In the genomic region with DNA sequence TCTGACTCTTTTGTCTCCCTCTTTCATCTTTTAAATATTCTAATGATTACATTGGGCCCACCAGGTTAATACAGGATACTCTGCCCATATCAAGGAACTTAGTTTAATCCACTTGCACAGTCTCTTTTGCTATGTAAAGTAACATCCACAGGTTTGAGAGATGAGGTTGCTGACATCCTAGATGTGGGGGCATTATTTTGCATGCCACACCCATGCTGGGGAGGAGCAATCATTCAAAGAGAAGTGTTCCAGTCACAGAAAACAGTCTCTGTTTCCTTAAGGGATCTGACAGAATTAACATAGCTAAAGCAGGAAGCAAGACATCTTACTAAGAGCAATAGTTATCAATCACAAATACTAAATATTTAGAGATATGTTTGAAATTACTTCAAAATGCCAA, we compare ENCODE assay signal across 16 cellular contexts. TPM values are rescaled to one million over a fixed set of nuclear protein-coding genes. Genes with fewer than 3 reads are reported as not detected.
A peak's percentile ranks its signal among the peaks of the same experiment; 100 is the strongest.
DNase-seq lines count a peak whose midpoint lies in the region; ATAC-seq and TF ChIP-seq lines count a peak whose summit lies in the region.
"Had no signal": no experiment of that assay in that cellular context is flagged by ENCODE, and none has a peak within 500 bp of the region (broad histone marks: within the 10 kb centered on the region; RNA-seq: fewer than 3 reads in every experiment).

No MANE protein-coding gene starts in this region.

- H3K27me3 ChIP-seq in KMS-11 (ENCODE audit: insufficient read depth, low read depth) = no peaks in the 10 kb centered on the region
- no peaks in the 10 kb centered on the region for H3K27me3 ChIP-seq in SU-DHL-6 (ENCODE audit: low read length)
- H3K27me3 ChIP-seq: BLaER1 had no signal

- H3K79me2 ChIP-seq in KMS-11 (ENCODE audit: insufficient read depth, low read depth) (no peaks in the 10 kb centered on the region), SU-DHL-6 (ENCODE audit: insufficient read depth, low read length) (no peaks in the 10 kb centered on the region)

- no peaks in the 10 kb centered on the region for H3K9me2 ChIP-seq in SU-DHL-6 (replicated peaks; ENCODE audit: insufficient read depth, low read length)

- no peak for TF ChIP-seq CTCF in KMS-11 (conservative IDR thresholded peaks at IDR 0.05; ENCODE audit: low read depth, low read length)
- no peak for TF ChIP-seq CTCF in SU-DHL-6 (IDR thresholded peaks at IDR 0.05; ENCODE audit: insufficient read depth, low read length, poor library complexity, severe bottlenecking)

- H3F3A ChIP-seq in SU-DHL-6 (ENCODE audit: insufficient read depth) = no peaks in the 10 kb centered on the region

- TF ChIP-seq POLR2A in GM18505 (IDR thresholded peaks at IDR 0.05; ENCODE audit: borderline replicate concordance, extremely low read depth, insufficient read depth, insufficient read length) = no peak

- no peaks in the 10 kb centered on the region for H3K36me3 ChIP-seq in KMS-11 (ENCODE audit: insufficient read depth)
- H3K36me3 ChIP-seq in SU-DHL-6 (ENCODE audit: low read length) = no peaks in the 10 kb centered on the region
- H3K36me3 ChIP-seq: BLaER1 had no signal

- H4K20me1 ChIP-seq in KMS-11 (ENCODE audit: insufficient read depth) = no peaks in the 10 kb centered on the region
- no peaks in the 10 kb centered on the region for H4K20me1 ChIP-seq in SU-DHL-6 (ENCODE audit: low read depth, low read length)
- H4K20me1 ChIP-seq: BLaER1 had no signal

- H2AFZ ChIP-seq in KMS-11 (ENCODE audit: low read depth) (peak overlapping the region; percentile 77), SU-DHL-6 (ENCODE audit: low read depth, low read length, severe bottlenecking) (peak overlapping the region; percentile 34)

- peaks cover 24% of the 10 kb centered on the region for H3K4me1 ChIP-seq in KMS-11 (ENCODE audit: low read depth, poor library complexity, severe bottlenecking)
- H3K4me1 ChIP-seq: BLaER1 had no signal

- H3K4me3 ChIP-seq in KMS-11 (IDR thresholded peaks at IDR 0.05; ENCODE audit: insufficient read depth, low read depth, low read length) (no peak overlapping the region), SU-DHL-6 (ENCODE audit: insufficient read depth, low read length, poor library complexity, severe bottlenecking) (no peak overlapping the region)
- H3K4me3 ChIP-seq: BLaER1, GM12878 had no signal

- H3K9me3 ChIP-seq in SU-DHL-6 (ENCODE audit: insufficient read depth, low read length) = no peaks in the 10 kb centered on the region
- H3K9me3 ChIP-seq: BLaER1 had no signal

- peak overlapping the region; percentile 50 for H3K27ac ChIP-seq in KMS-11
- no peak overlapping the region for H3K27ac ChIP-seq in SU-DHL-6 (ENCODE audit: low read depth, low read length)
- H3K27ac ChIP-seq: BLaER1, HL-60 had no signal

- H3K9ac ChIP-seq in KMS-11 = peak overlapping the region; percentile 42; the same call in 1 of the 2 replicates
- H3K9ac ChIP-seq in SU-DHL-6 (ENCODE audit: low read length) = no peak overlapping the region
- H3K9ac ChIP-seq: BLaER1 had no signal

- ATAC-seq in GM18873 (IDR thresholded peaks at IDR 0.05; ENCODE audit: low FRiP score, unreplicated experiment) (no peak), GM18505 (IDR thresholded peaks at IDR 0.05; ENCODE audit: unreplicated experiment) (no peak)
- ATAC-seq: GM12878 had no signal

- DNase-seq in Daoy (ENCODE audit: low read depth) (peak; percentile 1), iPS-NIHi11 (ENCODE audit: low spot score) (peak; percentile 15), SHP77 treated with DMSO at 0.1 percent for 48 hours (lab: John Stamatoyannopoulos, UW) (no peak)
- DNase-seq in activated CD4-positive, alpha-beta T cell treated with anti-CD3 and anti-CD28 coated beads, Interleukin-2, amount 50 U/mL, for 48 hours = no peak
- DNase-seq: 8988T; AML-193; CD4-positive, CD25-positive, alpha-beta regulatory T cell; GOT3; HCEC 1CT had no signal

- H3K4me2 ChIP-seq in KMS-11 = peak overlapping the region; percentile 73
- H3K4me2 ChIP-seq in SU-DHL-6 (ENCODE audit: low read depth, low read length, poor library complexity, severe bottlenecking) = no peak overlapping the region
- H3K4me2 ChIP-seq: BLaER1 had no signal

RNA-seq across cellular contexts. Expression of a gene that starts 11.5 kb away (rescaled TPM):
- total RNA-seq in Daoy (2014; rRNA removed; shearing (Covaris generic)) = 3.8 and 7.4 TPM in 2 replicates
- total RNA-seq: CD4-positive, CD25-positive, alpha-beta regulatory T cell; GM12878 had no signal

Comparison
In these comparisons a context has a peak if more than half of its experiments do, and no peak if none do; other contexts are left out.
1. DNase-seq: peak in Daoy (single experiment) and iPS-NIHi11 (single experiment); none in activated CD4-positive, alpha-beta T cell treated with anti-CD3 and anti-CD28 coated beads, Interleukin-2, amount 50 U/mL, for 48 hours (0 of 2) and SHP77 treated with DMSO at 0.1 percent for 48 hours (single experiment).